Comparison of ENCODE assay signal across 20 cellular contexts in the genomic region with DNA sequence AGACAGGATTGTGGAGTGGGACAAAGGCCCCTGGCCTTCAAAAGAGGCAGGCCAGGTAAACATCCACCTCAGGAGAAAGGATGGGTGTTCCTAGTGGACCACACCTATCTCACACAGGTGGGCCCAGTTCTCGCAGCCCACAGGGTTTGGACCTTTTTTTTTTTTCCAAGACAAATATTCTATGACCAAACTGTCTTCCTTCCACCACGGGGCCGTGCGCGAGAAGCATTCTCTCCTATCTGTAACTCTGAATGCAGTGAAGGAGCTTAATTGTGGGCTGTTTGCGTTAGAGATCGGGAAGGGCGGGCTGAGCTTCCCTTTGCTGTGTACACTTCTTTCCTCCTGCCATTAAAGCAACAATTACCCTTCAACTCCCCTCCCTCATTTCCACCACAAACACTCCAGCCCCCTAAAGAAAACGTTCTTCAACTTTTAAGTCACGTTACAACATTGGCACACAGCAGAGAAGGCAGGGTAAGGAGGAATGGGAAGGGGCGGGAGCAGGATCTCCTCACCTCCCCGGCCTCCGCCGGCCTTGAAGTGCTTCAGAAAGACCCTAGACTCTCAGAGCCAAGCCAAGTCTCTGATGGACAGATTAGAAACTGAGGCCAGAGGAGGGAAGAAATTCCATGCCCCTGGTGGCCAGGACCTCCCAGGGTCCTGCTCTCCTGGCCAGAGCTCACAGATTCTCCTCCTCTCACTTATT.
DNase-seq lines count a peak whose midpoint lies in the region; TF ChIP-seq lines count a peak whose summit lies in the region.
"Had no signal": no experiment of that assay in that cellular context is flagged by ENCODE, and none has a peak within 500 bp of the region (broad histone marks: within the 10 kb centered on the region; RNA-seq: fewer than 3 reads in every experiment).

No MANE protein-coding gene starts in this region.

- no peak for TF ChIP-seq CTCF in brain (conservative IDR thresholded peaks at IDR 0.05)
- TF ChIP-seq CTCF in neural progenitor cell (IDR thresholded peaks at IDR 0.05): no peak
- no peak for TF ChIP-seq CTCF in stomach (IDR thresholded peaks at IDR 0.05)
- TF ChIP-seq CTCF in type B pancreatic cell (conservative IDR thresholded peaks at IDR 0.05): no peak
- no peak for TF ChIP-seq CTCF in HFFc6 (IDR thresholded peaks at IDR 0.05)

- TF ChIP-seq POLR2A in stomach (IDR thresholded peaks at IDR 0.05): no peak

- H3K9me3 ChIP-seq in neural progenitor cell (ENCODE audit: low read depth) (no peaks in the 10 kb centered on the region), stomach (peaks cover 0 to 18% (median 12%) of the 10 kb centered on the region in 4 donors)

- H3K27ac Mint-ChIP-seq in brain: peak overlapping the region; percentile 80 to 93 (median 86)
- peak overlapping the region; percentile 69 for H3K27ac Mint-ChIP-seq in neural progenitor cell
- H3K27ac Mint-ChIP-seq in type B pancreatic cell: no peak overlapping the region
- no peak overlapping the region for H3K27ac Mint-ChIP-seq in HFFc6

- H3K27me3 Mint-ChIP-seq in brain (peaks cover 9% of the 10 kb centered on the region), neural progenitor cell (ENCODE audit: insufficient read depth, low read depth) (peaks cover 9% of the 10 kb centered on the region), type B pancreatic cell (peaks cover 66% of the 10 kb centered on the region), HFFc6 (ENCODE audit: insufficient read depth) (peaks cover 17% of the 10 kb centered on the region)

- H3F3A ChIP-seq in neural progenitor cell (ENCODE audit: low read depth): peaks cover 10% of the 10 kb centered on the region

- intact Hi-C loops in stomach (cut with DNase I; ENCODE audit: low total_unique reads): no loop called here

- H3K79me2 ChIP-seq in neural progenitor cell (ENCODE audit: low read depth): no peaks in the 10 kb centered on the region

- H3K36me3 Mint-ChIP-seq in brain: peaks cover 8% of the 10 kb centered on the region
- no peaks in the 10 kb centered on the region for H3K36me3 Mint-ChIP-seq in neural progenitor cell
- H3K36me3 Mint-ChIP-seq in type B pancreatic cell: no peaks in the 10 kb centered on the region
- H3K36me3 Mint-ChIP-seq in HFFc6 (ENCODE audit: low read depth): no peaks in the 10 kb centered on the region

- peaks cover 6 to 24% (median 15%) of the 10 kb centered on the region in 5 experiments for H3K9me3 Mint-ChIP-seq in brain
- peaks cover 12% of the 10 kb centered on the region for H3K9me3 Mint-ChIP-seq in neural progenitor cell
- H3K9me3 Mint-ChIP-seq in type B pancreatic cell: peaks cover 5% of the 10 kb centered on the region
- H3K9me3 Mint-ChIP-seq in HFFc6: peaks cover 3% of the 10 kb centered on the region; the same call in 1 of the 2 replicates

- WGBS in stomach, 5 donors: 20 to 48% (median 37%) methylated on average over 14 of the region's 14 CpGs

- H3K36me3 ChIP-seq in neural progenitor cell (no peaks in the 10 kb centered on the region), stomach (no peaks in the 10 kb centered on the region)
- H3K36me3 ChIP-seq: BE2C had no signal

- H3K4me1 Mint-ChIP-seq in brain (peaks cover 61% of the 10 kb centered on the region), neural progenitor cell (peaks cover 35% of the 10 kb centered on the region), type B pancreatic cell (ENCODE audit: unreplicated experiment) (peaks cover 9% of the 10 kb centered on the region), HFFc6 (ENCODE audit: low read depth) (no peaks in the 10 kb centered on the region)

- H3K4me2 ChIP-seq in neural progenitor cell: peak overlapping the region; percentile 64

- no peak for TF ChIP-seq EP300 in stomach (IDR thresholded peaks at IDR 0.05)

- peak overlapping the region in 3 of 5 experiments; percentile 1 to 56 (median 49) for H3K4me3 Mint-ChIP-seq in brain
- peak overlapping the region; percentile 14 for H3K4me3 Mint-ChIP-seq in neural progenitor cell
- no peak overlapping the region for H3K4me3 Mint-ChIP-seq in type B pancreatic cell
- no peak overlapping the region for H3K4me3 Mint-ChIP-seq in HFFc6

- H3K4me3 ChIP-seq in neural progenitor cell (no peak overlapping the region), stomach (no peak overlapping the region)
- H3K4me3 ChIP-seq: SK-N-MC had no signal

- no peak overlapping the region for H3K9ac ChIP-seq in neural progenitor cell

- peak; percentile 64 for DNase-seq in NCI-H2227 treated with DMSO at 0.1 percent for 48 hours (lab: John Stamatoyannopoulos, UW)
- no peak for DNase-seq in neural progenitor cell (ENCODE audit: low spot score)
- peak; percentile 2 for DNase-seq in stomach
- no peak for DNase-seq in DMS 273 (lab: John Stamatoyannopoulos, UW; ENCODE audit: unreplicated experiment)
- no peak for DNase-seq in type B pancreatic cell (ENCODE audit: extremely low spot score, unreplicated experiment)
- DNase-seq in HFFc6: no peak
- DNase-seq: BE2C, Calu3, DMS153, DND-41, Karpas-422, NCI-H1092, NCI-H1436 treated with DMSO at 0.1 percent for 48 hours, NCI-H187 treated with DMSO at 0.1 percent for 48 hours, NCI-H226, NCI-H510A, NCI-H774, SIG-M5 had no signal

- no peaks in the 10 kb centered on the region for H4K20me1 ChIP-seq in neural progenitor cell (ENCODE audit: low read depth)

- H3K4me1 ChIP-seq in neural progenitor cell (peaks cover 22% of the 10 kb centered on the region), stomach (no peaks in the 10 kb centered on the region)
- H3K4me1 ChIP-seq: BE2C had no signal

- no peak overlapping the region for H3K27ac ChIP-seq in neural progenitor cell
- no peak overlapping the region for H3K27ac ChIP-seq in stomach
- H3K27ac ChIP-seq: SK-N-MC had no signal

- peak overlapping the region; percentile 34 for H2AFZ ChIP-seq in neural progenitor cell (replicated peaks)

- no peaks in the 10 kb centered on the region for H3K27me3 ChIP-seq in neural progenitor cell
- peaks cover 0 to 88% (median 23%) of the 10 kb centered on the region in 3 donors for H3K27me3 ChIP-seq in stomach
- H3K27me3 ChIP-seq: BE2C had no signal

Comparison
In these comparisons a context has a peak if more than half of its experiments do, and no peak if none do; other contexts are left out.
1. DNase-seq: peak in NCI-H2227 treated with DMSO at 0.1 percent for 48 hours (single experiment) and stomach (single experiment); none in neural progenitor cell (single experiment), DMS 273 (single experiment), type B pancreatic cell (single experiment) and HFFc6 (single experiment).
2. H3K27ac Mint-ChIP-seq: peak in brain (5 of 5) and neural progenitor cell (single experiment); none in type B pancreatic cell (single experiment) and HFFc6 (single experiment).
3. H3K4me3 Mint-ChIP-seq: peak in brain (3 of 5) and neural progenitor cell (single experiment); none in type B pancreatic cell (single experiment) and HFFc6 (single experiment).